In genomic region chr19:5285311-5285710, GRCh38 we compare ENCODE assay signal across 20 cellular contexts. TPM values are rescaled to one million over a fixed set of nuclear protein-coding genes. Genes with fewer than 3 reads are reported as not detected.
DNase-seq lines count a peak whose midpoint lies in the region; ATAC-seq and TF ChIP-seq lines count a peak whose summit lies in the region.
"Had no signal": no experiment of that assay in that cellular context is flagged by ENCODE, and none has a peak within 500 bp of the region (broad histone marks: within the 10 kb centered on the region; RNA-seq: fewer than 3 reads in every experiment).

No MANE protein-coding gene starts in this region.

- H3K9me2 ChIP-seq in OCI-LY7 (ENCODE audit: insufficient read depth, low read length), result no peaks in the 10 kb centered on the region

- H2AFZ ChIP-seq in OCI-LY7 (ENCODE audit: low read length) (no peak overlapping the region), neural progenitor cell (replicated peaks) (no peak overlapping the region)
- H2AFZ ChIP-seq: GM23248 had no signal

- no peaks in the 10 kb centered on the region; the same call in none of the 2 replicates for H3K79me2 ChIP-seq in OCI-LY7 (ENCODE audit: insufficient read depth, low read depth, low read length)
- peaks cover 89% of the 10 kb centered on the region for H3K79me2 ChIP-seq in neural progenitor cell (ENCODE audit: low read depth)

- 90 to 94% methylated on average over 6 of the region's 6 CpGs for WGBS in sigmoid colon, 2 donors

- H3K27me3 ChIP-seq in A673 (replicated peaks; ENCODE audit: insufficient read depth, low read depth, low read length, poor library complexity) (no peaks in the 10 kb centered on the region), neural progenitor cell (no peaks in the 10 kb centered on the region), sigmoid colon (no peaks in the 10 kb centered on the region)
- H3K27me3 ChIP-seq: BLaER1 had no signal

- H3K4me3 ChIP-seq in A673 (ENCODE audit: low read depth, low read length, poor library complexity, severe bottlenecking), result no peak overlapping the region
- H3K4me3 ChIP-seq in OCI-LY7 (ENCODE audit: low read depth, low read length, poor library complexity, severe bottlenecking), result no peak overlapping the region
- H3K4me3 ChIP-seq in neural progenitor cell, result no peak overlapping the region
- H3K4me3 ChIP-seq in sigmoid colon, result no peak overlapping the region
- H3K4me3 ChIP-seq: A549, BLaER1, GM23248, HAP-1 had no signal

- H4K20me1 ChIP-seq in OCI-LY7 (ENCODE audit: insufficient read depth, low read length) (no peaks in the 10 kb centered on the region), neural progenitor cell (ENCODE audit: low read depth) (peaks cover 100% of the 10 kb centered on the region)

- H3K36me3 Mint-ChIP-seq in WTC11, result peaks cover 13% of the 10 kb centered on the region
- H3K36me3 Mint-ChIP-seq in neural progenitor cell, result peaks cover 22% of the 10 kb centered on the region
- H3K36me3 Mint-ChIP-seq: CD14-positive monocyte; CD4-positive, alpha-beta memory T cell had no signal

- no peak for TF ChIP-seq CTCF in A673 (conservative IDR thresholded peaks at IDR 0.05; ENCODE audit: low read depth, low read length)
- TF ChIP-seq CTCF in OCI-LY7 (conservative IDR thresholded peaks at IDR 0.05; ENCODE audit: low read length), result no peak
- TF ChIP-seq CTCF in WTC11 (IDR thresholded peaks at IDR 0.05), result no peak
- TF ChIP-seq CTCF in neural progenitor cell (IDR thresholded peaks at IDR 0.05), result no peak
- TF ChIP-seq CTCF in sigmoid colon (IDR thresholded peaks at IDR 0.05), result no peak

- H3K27ac ChIP-seq in A673 (ENCODE audit: low read depth, low read length, poor library complexity, severe bottlenecking) (no peak overlapping the region), OCI-LY7 (ENCODE audit: low read depth, low read length, poor library complexity, severe bottlenecking) (no peak overlapping the region), neural progenitor cell (no peak overlapping the region), sigmoid colon (no peak overlapping the region)
- H3K27ac ChIP-seq: 22Rv1, A549, BLaER1, GM23248 had no signal

- H3K4me1 ChIP-seq in A673 (ENCODE audit: insufficient read depth, low read length, poor library complexity, severe bottlenecking), result no peaks in the 10 kb centered on the region
- H3K4me1 ChIP-seq in OCI-LY7 (ENCODE audit: insufficient read depth, low read length, poor library complexity, severe bottlenecking), result peaks cover 42% of the 10 kb centered on the region
- peaks cover 6% of the 10 kb centered on the region for H3K4me1 ChIP-seq in neural progenitor cell
- H3K4me1 ChIP-seq in sigmoid colon, result peaks cover 0 to 36% (median 31%) of the 10 kb centered on the region in 4 donors
- H3K4me1 ChIP-seq: HAP-1 had no signal

- H3K36me3 ChIP-seq in A673 (ENCODE audit: insufficient read depth, low read length, poor library complexity, severe bottlenecking) (peaks cover 31% of the 10 kb centered on the region), OCI-LY7 (ENCODE audit: insufficient read depth, low read length) (peaks cover 30% of the 10 kb centered on the region; the same call in 1 of the 2 replicates), neural progenitor cell (no peaks in the 10 kb centered on the region), sigmoid colon (peaks cover 10 to 32% (median 12%) of the 10 kb centered on the region in 4 donors)
- H3K36me3 ChIP-seq: HAP-1 had no signal

- no peaks in the 10 kb centered on the region for H3F3A ChIP-seq in neural progenitor cell (ENCODE audit: low read depth)

- BruUV-seq in A673 (replicated peaks; lab: Mats Ljungman, UMichigan) (TSS peak; percentile 14), OCI-LY7 (replicated peaks; lab: Mats Ljungman, UMichigan) (TSS peak; percentile 53)

- TF ChIP-seq EP300 in sigmoid colon (IDR thresholded peaks at IDR 0.05), result no peak

- POLR2A ChIA-PET in A673 (lab: Charles Lee; ENCODE audit: low non-redundant PET), result no interaction called here
- POLR2A ChIA-PET in OCI-LY7 (lab: Charles Lee), result no interaction called here
- POLR2A ChIA-PET in WTC11 (lab: Charles Lee), result no interaction called here

- TF ChIP-seq POLR2A in sigmoid colon (IDR thresholded peaks at IDR 0.05), result no peak

- CTCF ChIA-PET in A673 (lab: Charles Lee), result no interaction called here
- CTCF ChIA-PET in OCI-LY7 (lab: Charles Lee; ENCODE audit: unreplicated experiment), result no interaction called here
- CTCF ChIA-PET in WTC11 (lab: Charles Lee), result interaction anchor here (0.6 kb wide), 1 partner anchor 106 kb away, joined by 3 read pairs; no protein-coding TSS in a partner anchor

- H3K4me3 Mint-ChIP-seq in WTC11 (no peak overlapping the region), neural progenitor cell (no peak overlapping the region)
- H3K4me3 Mint-ChIP-seq: CD14-positive monocyte, HFFc6 had no signal

- 0 out of 2 replicates have a peak, but pooled peaks cover 3% of the 10 kb centered on the region for H3K4me1 Mint-ChIP-seq in WTC11
- peaks cover 13% of the 10 kb centered on the region for H3K4me1 Mint-ChIP-seq in neural progenitor cell
- H3K4me1 Mint-ChIP-seq: CD14-positive monocyte had no signal

- H3K9me3 ChIP-seq in A673 (ENCODE audit: low read depth, low read length, poor library complexity, severe bottlenecking) (no peaks in the 10 kb centered on the region), OCI-LY7 (ENCODE audit: low read length) (no peaks in the 10 kb centered on the region; the same call in 1 of the 2 replicates), neural progenitor cell (ENCODE audit: low read depth) (no peaks in the 10 kb centered on the region), sigmoid colon (no peaks in the 10 kb centered on the region)
- H3K9me3 ChIP-seq: A549, BLaER1, HAP-1 had no signal

- H3K4me2 ChIP-seq in OCI-LY7 (ENCODE audit: low read length) (no peak overlapping the region), neural progenitor cell (no peak overlapping the region)
- H3K4me2 ChIP-seq: A549, BLaER1 had no signal

- H3K9ac ChIP-seq in neural progenitor cell, result no peak overlapping the region
- H3K9ac ChIP-seq: BLaER1, GM23248 had no signal

- no peaks in the 10 kb centered on the region for H3K9me3 Mint-ChIP-seq in WTC11
- no peaks in the 10 kb centered on the region for H3K9me3 Mint-ChIP-seq in neural progenitor cell
- H3K9me3 Mint-ChIP-seq: HFFc6 had no signal

- DNase-seq in A673 (ENCODE audit: low spot score), result no peak
- no peak for DNase-seq in OCI-LY7 (ENCODE audit: low spot score)
- DNase-seq in WTC11 (ENCODE audit: low spot score), result no peak
- no peak for DNase-seq in neural progenitor cell (ENCODE audit: low spot score)
- DNase-seq in sigmoid colon, result no peak
- no peak for DNase-seq in stimulated activated naive CD4-positive, alpha-beta T cell treated with Interleukin-2 at 50 U/mL for 16 hours (lab: John Stamatoyannopoulos, UW)
- DNase-seq: CD4-positive, alpha-beta memory T cell; DMS153; DMS79; GF-D8; GM23248; HFFc6; IMR-90 had no signal

- ATAC-seq in WTC11, result no peak
- ATAC-seq in HG02642 (IDR thresholded peaks at IDR 0.05; ENCODE audit: poor library complexity, unreplicated experiment), result no peak
- ATAC-seq in GM18909 (IDR thresholded peaks at IDR 0.05; ENCODE audit: poor library complexity, unreplicated experiment), result no peak
- ATAC-seq: A549 had no signal

- H3K27ac Mint-ChIP-seq in WTC11 (0 out of 2 replicates have a peak overlapping the region, but pooled peaks have one; percentile 27), neural progenitor cell (peak overlapping the region; percentile 66)
- H3K27ac Mint-ChIP-seq: HFFc6 had no signal

- H3K27me3 Mint-ChIP-seq in WTC11 (ENCODE audit: low read depth), result no peaks in the 10 kb centered on the region
- H3K27me3 Mint-ChIP-seq in neural progenitor cell (ENCODE audit: insufficient read depth, low read depth), result peaks cover 4% of the 10 kb centered on the region

- intact Hi-C loops in A673 (cut with micrococcal nuclease; ENCODE audit: unreplicated experiment), result no loop called here
- intact Hi-C loops in OCI-LY7 (cut with micrococcal nuclease; ENCODE audit: unreplicated experiment), result no loop called here
- intact Hi-C loops in sigmoid colon (cut with DNase I), result no loop called here

TF ChIP-seq in WTC11, 78 proteins besides CTCF, POLR2A, EP300 and RAD21:
- TF ChIP-seq, protein P1, sequence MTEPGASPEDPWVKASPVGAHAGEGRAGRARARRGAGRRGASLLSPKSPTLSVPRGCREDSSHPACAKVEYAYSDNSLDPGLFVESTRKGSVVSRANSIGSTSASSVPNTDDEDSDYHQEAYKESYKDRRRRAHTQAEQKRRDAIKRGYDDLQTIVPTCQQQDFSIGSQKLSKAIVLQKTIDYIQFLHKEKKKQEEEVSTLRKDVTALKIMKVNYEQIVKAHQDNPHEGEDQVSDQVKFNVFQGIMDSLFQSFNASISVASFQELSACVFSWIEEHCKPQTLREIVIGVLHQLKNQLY (CRISPR knock-in tag; IDR thresholded peaks at IDR 0.05), result no peak

RNA-seq across cellular contexts. Expression of gene PTPRS, which starts 55.3 kb away (rescaled TPM):
- total RNA-seq in A673 (2021), result 215 and 240 TPM in 2 replicates
- total RNA-seq in OCI-LY7 (2014; rRNA removed; shearing (Covaris generic)), result 39.0 and 48.5 TPM in 2 replicates
- 76.6 and 88.7 TPM in 2 replicates for total RNA-seq in OCI-LY7 (2022)
- total RNA-seq in WTC11 (2021), result 201 to 253 TPM (median 244 TPM) in 3 replicates
- 167 and 403 TPM in 2 replicates for total RNA-seq in neural progenitor cell (ENCODE audit: low replicate concordance)
- total RNA-seq in sigmoid colon, result 100 to 1,000 TPM; 120 to 211 (median 139) TPM
- polyA plus RNA-seq in sigmoid colon, result 10 to 100 TPM in 1 of 3 donors, 1 to 10 TPM in 1, under 1 TPM in 1; 0.46 to 12.3 (median 2.4) TPM
- polyA plus RNA-seq: CD14-positive monocyte had no signal
